Comparison of ENCODE assay signal across 8 cellular contexts in the genomic region with DNA sequence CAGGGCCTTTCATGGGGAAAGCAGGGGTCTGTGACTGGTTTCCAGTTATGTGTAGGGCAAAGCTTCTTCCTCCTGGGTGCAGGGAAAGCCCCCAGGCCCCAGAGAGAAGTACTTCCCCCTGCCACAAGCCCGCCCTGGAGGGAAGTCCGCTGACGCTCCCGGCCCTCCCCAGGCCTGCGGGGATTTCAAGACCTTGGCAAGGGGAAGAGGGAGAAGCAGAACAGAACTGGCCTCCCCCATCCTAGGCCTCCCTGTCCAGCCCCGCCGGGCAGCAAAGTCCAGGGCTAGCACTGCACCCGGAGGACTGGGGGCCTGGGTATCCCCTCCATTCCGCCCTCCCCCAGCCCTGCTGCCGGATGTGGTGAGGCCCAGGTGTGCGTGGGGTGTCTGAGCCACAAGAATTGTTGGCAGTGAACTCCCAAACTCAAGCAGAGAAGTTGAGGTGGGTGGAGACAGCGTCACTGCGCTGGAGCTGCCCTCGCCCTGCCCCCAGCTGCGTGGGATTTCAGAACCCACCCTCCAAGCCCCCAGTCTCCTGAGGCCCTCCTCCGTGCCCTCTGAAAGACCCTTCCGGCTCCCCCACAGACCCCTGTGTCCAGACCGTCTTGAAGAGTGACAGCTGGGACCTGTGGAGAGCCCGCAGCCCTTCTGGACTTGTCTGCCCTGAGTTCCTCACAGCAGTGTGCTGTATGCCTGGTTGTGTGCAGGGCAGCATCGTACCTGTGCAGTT. TPM values are rescaled to one million over a fixed set of nuclear protein-coding genes. Genes with fewer than 3 reads are reported as not detected.
DNase-seq lines count a peak whose midpoint lies in the region; ATAC-seq and TF ChIP-seq lines count a peak whose summit lies in the region.

No MANE protein-coding gene starts in this region.

- no peaks in the 10 kb centered on the region for H3K27me3 ChIP-seq in Panc1 (ENCODE audit: control insufficient read depth, insufficient read depth, low read length)

- no peaks in the 10 kb centered on the region for H3K9me3 ChIP-seq in Panc1 (ENCODE audit: control insufficient read depth, insufficient read depth, low read depth, low read length)

- peaks cover 29% of the 10 kb centered on the region for H3K4me1 ChIP-seq in Panc1 (ENCODE audit: control insufficient read depth, insufficient read depth, low read length)

- ATAC-seq in HG02610 (IDR thresholded peaks at IDR 0.05; ENCODE audit: unreplicated experiment): peak; percentile 39
- peak; percentile 46 for ATAC-seq in Panc1
- ATAC-seq in left colon: no peak

- intact Hi-C loops in Panc1 (cut with micrococcal nuclease; ENCODE audit: unreplicated experiment) (no loop called here), left colon (cut with DNase I, micrococcal nuclease) (no loop called here)

- no peaks in the 10 kb centered on the region for H3K36me3 ChIP-seq in Panc1 (ENCODE audit: control insufficient read depth, insufficient read depth, low read length)

- POLR2A ChIA-PET in Panc1 (lab: Charles Lee): no interaction called here

- DNase-seq in Panc1 (ENCODE audit: low read depth, low spot score): no peak
- DNase-seq in activated effector memory CD4-positive, alpha-beta T cell treated with anti-CD3 and anti-CD28 coated beads, Interleukin-2, amount 50 U/mL, for 16 hours: peak; percentile 96
- peak; percentile 58 to 65 for DNase-seq in left colon
- DNase-seq in stimulated activated CD8-positive, alpha-beta memory T cell treated with anti-CD3 and anti-CD28 coated beads, Interleukin-12 subunit alpha, Interleukin-12 subunit beta, amount 100 ng/mL, for 4 hours (ENCODE audit: low read depth): peak; percentile 83
- DNase-seq in iPS-NIHi11 (ENCODE audit: low spot score): no peak
- no peak for DNase-seq in amniotic stem cell (lab: John Stamatoyannopoulos, UW)

- peak overlapping the region; percentile 77 for H3K27ac ChIP-seq in Panc1 (ENCODE audit: low read length)

- TF ChIP-seq CTCF in GM12875 (IDR thresholded peaks at IDR 0.05; ENCODE audit: borderline replicate concordance, insufficient read depth, low read depth, low read length) (no peak), Panc1 (IDR thresholded peaks at IDR 0.05) (no peak)

- CTCF ChIA-PET in Panc1 (lab: Charles Lee): interaction anchor here (0.5 to 2.2 kb wide), 2 partner anchors 8 to 28 kb away, joined by 5 to 7 read pairs; no protein-coding TSS in a partner anchor

- BruUV-seq in Panc1 (replicated peaks; lab: Mats Ljungman, UMichigan): no TSS peak

- H3K4me3 ChIP-seq in GM12875 (ENCODE audit: low read depth, low read length): peak overlapping the region; percentile 95
- no peak overlapping the region; a peak in 1 of 4 replicates for H3K4me3 ChIP-seq in Panc1 (ENCODE audit: low read depth in 2 of 2, low read length in 2 of 2)

- in situ Hi-C loops in Panc1 (cut with HindIII; ENCODE audit: low pct_unique_long_range_greater_than_20kb, low sequenced_read_pairs): no loop called here

RNA-seq across cellular contexts. Expression of a gene that starts 1.1 kb away (rescaled TPM):
- 4.9 TPM for total RNA-seq in Panc1 (2021; ENCODE audit: unreplicated experiment)
- 1.9 TPM for polyA plus RNA-seq in Panc1 (2012; ENCODE audit: insufficient read length)
- 1 to 10 TPM; 1.7 to 1.9 TPM for total RNA-seq in left colon

RNA-seq across cellular contexts. Expression of a gene that starts 8.0 kb away (rescaled TPM):
- total RNA-seq in Panc1 (2021; ENCODE audit: unreplicated experiment) (0.18 TPM), left colon (under 1 TPM; 0.31 to 0.45 TPM)
- not detected for polyA plus RNA-seq in Panc1 (2012; ENCODE audit: insufficient read length)

RNA-seq across cellular contexts. Expression of a gene that starts 29.9 kb away (rescaled TPM):
- total RNA-seq in Panc1 (2021; ENCODE audit: unreplicated experiment): 0.28 TPM
- 0.25 TPM for polyA plus RNA-seq in Panc1 (2012; ENCODE audit: insufficient read length)
- total RNA-seq in left colon: under 1 TPM; 0.12 to 0.84 TPM

Comparison
In these comparisons a context has a peak if more than half of its experiments do, and no peak if none do; other contexts are left out.
1. DNase-seq: peak in activated effector memory CD4-positive, alpha-beta T cell treated with anti-CD3 and anti-CD28 coated beads, Interleukin-2, amount 50 U/mL, for 16 hours (single experiment), left colon (2 of 2) and stimulated activated CD8-positive, alpha-beta memory T cell treated with anti-CD3 and anti-CD28 coated beads, Interleukin-12 subunit alpha, Interleukin-12 subunit beta, amount 100 ng/mL, for 4 hours (single experiment); none in Panc1 (single experiment), iPS-NIHi11 (single experiment) and amniotic stem cell (single experiment).